8 cellular contexts compared by ENCODE assay signal in genomic region chr2:190718652-190719526, GRCh38.
DNase-seq lines count a peak whose midpoint lies in the region; ATAC-seq and TF ChIP-seq lines count a peak whose summit lies in the region.

No MANE protein-coding gene starts in this region.

- H3K4me3 ChIP-seq in BJ (ENCODE audit: low read depth, low read length) (no peak overlapping the region), cardiac muscle cell (no peak overlapping the region), OCI-LY7 (ENCODE audit: low read depth, low read length, poor library complexity, severe bottlenecking) (no peak overlapping the region)

- POLR2A ChIA-PET in BJ (lab: Charles Lee) (no interaction called here), OCI-LY7 (lab: Charles Lee) (interaction anchor here (0.9 kb wide), 1 partner anchor 45 kb away, joined by 3 read pairs; no protein-coding TSS in a partner anchor)

- H3K27me3 ChIP-seq in BJ (ENCODE audit: control insufficient read depth, insufficient read depth, low read length): no peaks in the 10 kb centered on the region
- H3K27me3 ChIP-seq in cardiac muscle cell: no peaks in the 10 kb centered on the region

- no peaks in the 10 kb centered on the region for H3K9me3 ChIP-seq in cardiac muscle cell (ENCODE audit: low read depth)
- H3K9me3 ChIP-seq in OCI-LY7 (ENCODE audit: low read length): no peaks in the 10 kb centered on the region

- CTCF ChIA-PET in BJ (lab: Yijun Ruan, JAX): interaction anchor here (1.5 kb wide), 1 partner anchor 10 kb away, joined by 3 read pairs; no protein-coding TSS in a partner anchor
- CTCF ChIA-PET in OCI-LY7 (lab: Charles Lee; ENCODE audit: unreplicated experiment): no interaction called here

- no peaks in the 10 kb centered on the region for H3K9me2 ChIP-seq in OCI-LY7 (ENCODE audit: insufficient read depth, low read length)

- H3K4me2 ChIP-seq in OCI-LY7 (ENCODE audit: low read length): no peak overlapping the region

- H3K4me1 ChIP-seq in cardiac muscle cell (ENCODE audit: low read depth): peaks cover 10% of the 10 kb centered on the region
- no peaks in the 10 kb centered on the region for H3K4me1 ChIP-seq in OCI-LY7 (ENCODE audit: insufficient read depth, low read length, poor library complexity, severe bottlenecking)

- H3K36me3 ChIP-seq in BJ (ENCODE audit: control insufficient read depth, insufficient read depth, low read length) (no peaks in the 10 kb centered on the region), cardiac muscle cell (no peaks in the 10 kb centered on the region), OCI-LY7 (ENCODE audit: insufficient read depth, low read length) (no peaks in the 10 kb centered on the region)

- TF ChIP-seq CTCF in BJ (IDR thresholded peaks at IDR 0.05; ENCODE audit: insufficient read depth, low read depth, low read length) (no peak), cardiac muscle cell (IDR thresholded peaks at IDR 0.05; ENCODE audit: low read depth, low read length) (no peak), OCI-LY7 (conservative IDR thresholded peaks at IDR 0.05; ENCODE audit: low read length) (no peak)

- BruUV-seq in OCI-LY7 (replicated peaks; lab: Mats Ljungman, UMichigan): no TSS peak

- peak; percentile 26 for DNase-seq in BJ (ENCODE audit: low read depth)
- DNase-seq in activated CD4-positive, alpha-beta T cell treated with anti-CD3 and anti-CD28 coated beads, Interleukin-2, amount 50 U/mL, for 4 hours: peak; percentile 46 to 51
- peak; percentile 41 to 72 for DNase-seq in cardiac muscle cell (ENCODE audit: low read depth in 1 of 2, low spot score in 1 of 2)
- DNase-seq in stimulated activated CD4-positive, alpha-beta T cell treated with anti-CD3 and anti-CD28 coated beads, Interleukin-4, amount 100 ng/mL, for 4 hours: peak; percentile 48 to 76
- DNase-seq in foreskin melanocyte: no peak
- DNase-seq in OCI-LY7 (ENCODE audit: low spot score): no peak

- no peak overlapping the region for H2AFZ ChIP-seq in OCI-LY7 (ENCODE audit: low read length)

- ATAC-seq in GM19328 (IDR thresholded peaks at IDR 0.05; ENCODE audit: unreplicated experiment) (peak; percentile 49), HG03196 (IDR thresholded peaks at IDR 0.05; ENCODE audit: unreplicated experiment) (peak; percentile 67)

- intact Hi-C loops in OCI-LY7 (cut with micrococcal nuclease; ENCODE audit: unreplicated experiment): no loop called here

- H4K20me1 ChIP-seq in OCI-LY7 (ENCODE audit: insufficient read depth, low read length): no peaks in the 10 kb centered on the region

- no peaks in the 10 kb centered on the region for H3K79me2 ChIP-seq in OCI-LY7 (ENCODE audit: insufficient read depth, low read depth, low read length)

- H3K27ac ChIP-seq in cardiac muscle cell: peak overlapping the region; percentile 3
- H3K27ac ChIP-seq in OCI-LY7 (ENCODE audit: low read depth, low read length, poor library complexity, severe bottlenecking): no peak overlapping the region

Comparison
In these comparisons a context has a peak if more than half of its experiments do, and no peak if none do; other contexts are left out.
1. DNase-seq: peak in BJ (single experiment), activated CD4-positive, alpha-beta T cell treated with anti-CD3 and anti-CD28 coated beads, Interleukin-2, amount 50 U/mL, for 4 hours (2 of 2), cardiac muscle cell (2 of 2) and stimulated activated CD4-positive, alpha-beta T cell treated with anti-CD3 and anti-CD28 coated beads, Interleukin-4, amount 100 ng/mL, for 4 hours (2 of 2); none in foreskin melanocyte (single experiment) and OCI-LY7 (single experiment).